Comparison of ENCODE assay signal across 1 cellular context in genomic region chr16:87869061-87869878, GRCh38.
TF ChIP-seq lines count a peak whose summit lies in the region.

SLC7A5 (minus strand) TSS chr16:87869507; CDS start chr16:87869422, 85 bp downstream.

TF ChIP-seq in IMR-90, 13 proteins besides CTCF, POLR2A, EP300 and RAD21:
- TF ChIP-seq MAZ (IDR thresholded peaks at IDR 0.05; ENCODE audit: borderline replicate concordance, low read depth, low read length) (peak; percentile 50; the same call in 1 of the 2 replicates), USF2 (IDR thresholded peaks at IDR 0.05; ENCODE audit: low read depth, low read length) (peak; percentile 52; the same call in 1 of the 2 replicates), BHLHE40 (IDR thresholded peaks at IDR 0.05; ENCODE audit: low read depth, low read length) (peak; percentile 76)
